In the genomic region with DNA sequence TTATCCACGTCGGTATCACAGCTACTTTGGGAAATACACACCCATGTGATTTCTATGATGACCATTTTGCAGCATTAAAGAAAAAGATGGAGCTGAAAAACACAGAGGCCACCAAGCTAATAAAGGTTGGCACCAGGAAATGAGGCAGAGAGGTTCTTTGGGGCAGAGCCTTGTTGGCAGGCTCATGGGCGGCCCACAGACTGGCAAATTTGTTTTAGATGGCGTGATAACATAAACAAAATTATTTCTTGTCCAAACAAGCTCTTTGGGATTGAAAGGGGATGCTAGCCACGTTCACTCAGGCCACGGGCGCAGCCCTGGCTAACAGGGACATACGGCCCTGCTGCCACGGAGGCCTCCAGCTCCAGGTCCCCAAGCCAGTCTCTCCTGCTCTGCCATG, we compare ENCODE assay signal across 23 cellular contexts.
DNase-seq lines count a peak whose midpoint lies in the region; ATAC-seq and TF ChIP-seq lines count a peak whose summit lies in the region.
"Had no signal": no experiment of that assay in that cellular context is flagged by ENCODE, and none has a peak within 500 bp of the region (broad histone marks: within the 10 kb centered on the region; RNA-seq: fewer than 3 reads in every experiment).

No MANE protein-coding gene starts in this region.

- in situ Hi-C loops in IMR-90 (cut with MboI; ENCODE audit: low sequenced_read_pairs): no loop called here

- 0 out of 2 replicates have a peak overlapping the region, but pooled peaks have one; percentile 27 for H4K91ac ChIP-seq in IMR-90 (ENCODE audit: insufficient read depth, low read depth, low read length)

- H4K20me1 ChIP-seq in IMR-90 (ENCODE audit: insufficient read depth, low read length) (peaks cover 6% of the 10 kb centered on the region; the same call in 1 of the 2 replicates), PC-9 (ENCODE audit: insufficient read depth) (no peaks in the 10 kb centered on the region)

- TF ChIP-seq EP300 in tibial nerve (IDR thresholded peaks at IDR 0.05): no peak

- H4K8ac ChIP-seq in IMR-90 (ENCODE audit: low read depth in 2 of 2, low read length in 2 of 2): peak overlapping the region; percentile 17 to 52; a peak in 1 of 4 replicates

- intact Hi-C loops in IMR-90 (cut with micrococcal nuclease): loop anchor here (5.0 kb wide), 1 partner anchor 134 kb away; a partner anchor contains a TSS
- intact Hi-C loops in PC-9 (cut with micrococcal nuclease; ENCODE audit: unreplicated experiment): no loop called here
- intact Hi-C loops in colonic mucosa (cut with DNase I): no loop called here

- peak overlapping the region; percentile 65; the same call in 1 of the 2 replicates for H2AK5ac ChIP-seq in IMR-90 (ENCODE audit: low read depth, low read length)

- H3K36me3 ChIP-seq in IMR-90 (ENCODE audit: control insufficient read depth, insufficient read depth, low read length) (no peaks in the 10 kb centered on the region), PC-9 (ENCODE audit: low read depth) (no peaks in the 10 kb centered on the region), tibial nerve (no peaks in the 10 kb centered on the region), colonic mucosa (no peaks in the 10 kb centered on the region)
- H3K36me3 ChIP-seq: BLaER1 treated with 17β-estradiol and CSF1 and Interleukin-3, amounts not matched to agents 10 nM and 100 nM; Peyer's patch had no signal

- H2AFZ ChIP-seq in IMR-90 (replicated peaks; ENCODE audit: low read length, poor library complexity): no peak overlapping the region
- no peak overlapping the region for H2AFZ ChIP-seq in PC-9

- peak overlapping the region; percentile 68 for H3K14ac ChIP-seq in IMR-90 (replicated peaks; ENCODE audit: low read depth, low read length)

- H3K4me3 ChIP-seq in IMR-90 (ENCODE audit: insufficient read depth, low read depth, low read length): no peak overlapping the region
- no peak overlapping the region for H3K4me3 ChIP-seq in PC-9
- no peak overlapping the region for H3K4me3 ChIP-seq in tibial nerve
- no peak overlapping the region for H3K4me3 ChIP-seq in colonic mucosa
- H3K4me3 ChIP-seq: A549; BLaER1 treated with 17β-estradiol and CSF1 and Interleukin-3, amounts not matched to agents 10 nM and 100 nM; Peyer's patch had no signal

- H3K9me3 ChIP-seq in IMR-90 (ENCODE audit: control insufficient read depth, insufficient read depth, low read length) (no peaks in the 10 kb centered on the region), PC-9 (ENCODE audit: insufficient read depth, low read depth) (no peaks in the 10 kb centered on the region), tibial nerve (no peaks in the 10 kb centered on the region), colonic mucosa (no peaks in the 10 kb centered on the region)
- H3K9me3 ChIP-seq: A549; BLaER1 treated with 17β-estradiol and CSF1 and Interleukin-3, amounts not matched to agents 10 nM and 100 nM; Peyer's patch had no signal

- no peak overlapping the region for H2AK9ac ChIP-seq in IMR-90 (replicated peaks; ENCODE audit: low read depth, low read length, poor library complexity)

- H3K79me1 ChIP-seq in IMR-90 (ENCODE audit: low read depth in 1 of 2, low read length in 2 of 2): no peaks in the 10 kb centered on the region

- H3K56ac ChIP-seq in IMR-90 (ENCODE audit: extremely low read depth, insufficient read depth, low read length): no peak overlapping the region

- 93% methylated on average over 5 of the region's 9 CpGs; no CpG with 5 or more reads in 1 of the 2 experiments for WGBS in IMR-90 (ENCODE audit: extremely low coverage in 2 of 2, insufficient read length in 1 of 2), 2 experiments
- WGBS in tibial nerve, 2 donors: 89 to 90% methylated on average over 9 of the region's 9 CpGs

- H3K27me3 Mint-ChIP-seq in osteocyte (ENCODE audit: unreplicated experiment): no peaks in the 10 kb centered on the region

- CTCF ChIA-PET in IMR-90 (lab: Yijun Ruan, JAX): no interaction called here
- CTCF ChIA-PET in PC-9 (lab: Charles Lee): interaction anchor here (0.7 kb wide), 1 partner anchor 29 kb away, joined by 3 read pairs; no protein-coding TSS in a partner anchor

- H3K4ac ChIP-seq in IMR-90 (ENCODE audit: low read depth, low read length): peak overlapping the region; percentile 59

- H2BK5ac ChIP-seq in IMR-90 (ENCODE audit: low read depth, low read length, poor library complexity, severe bottlenecking): no peak overlapping the region

- H3K27ac Mint-ChIP-seq in osteocyte (ENCODE audit: unreplicated experiment): peak overlapping the region; percentile 90

- no peak overlapping the region for H2BK15ac ChIP-seq in IMR-90 (ENCODE audit: low read depth, low read length)

- no peaks in the 10 kb centered on the region for H3K36me3 Mint-ChIP-seq in osteocyte (ENCODE audit: unreplicated experiment)
- H3K36me3 Mint-ChIP-seq: CD4-positive, alpha-beta memory T cell had no signal

- H3K27ac ChIP-seq in IMR-90 (ENCODE audit: insufficient read depth, low read length) (no peak overlapping the region), PC-9 (peak overlapping the region; percentile 50), tibial nerve (peak overlapping the region in 3 of 4 donors; percentile 30 to 75 (median 73)), colonic mucosa (no peak overlapping the region)
- H3K27ac ChIP-seq: A549; BLaER1 treated with 17β-estradiol and CSF1 and Interleukin-3, amounts not matched to agents 10 nM and 100 nM had no signal

- TF ChIP-seq CTCF in IMR-90 (conservative IDR thresholded peaks at IDR 0.05; ENCODE audit: low read depth, low read length) (no peak), PC-9 (conservative IDR thresholded peaks at IDR 0.05) (no peak), osteocyte (IDR thresholded peaks at IDR 0.05) (no peak), tibial nerve (IDR thresholded peaks at IDR 0.05) (no peak), colonic mucosa (IDR thresholded peaks at IDR 0.05) (no peak)

- no peak overlapping the region; the same call in 1 of the 2 replicates for H4K5ac ChIP-seq in IMR-90 (ENCODE audit: low read depth, low read length)

- TF ChIP-seq POLR2A in IMR-90 (IDR thresholded peaks at IDR 0.05; ENCODE audit: low read depth, low read length): no peak
- no peak for TF ChIP-seq POLR2A in tibial nerve (IDR thresholded peaks at IDR 0.05)

- peak overlapping the region; percentile 80 for H2BK20ac ChIP-seq in IMR-90 (ENCODE audit: low read depth, low read length)

- H3K23ac ChIP-seq in IMR-90 (ENCODE audit: low read depth, low read length): 0 out of 2 replicates have a peak overlapping the region, but pooled peaks have one; percentile 42

- H2BK120ac ChIP-seq in IMR-90 (ENCODE audit: low read depth, low read length): peak overlapping the region; percentile 76; the same call in 1 of the 2 replicates

- TF ChIP-seq RAD21 in IMR-90 (IDR thresholded peaks at IDR 0.05; ENCODE audit: low read length): no peak

- BruUV-seq in IMR-90 (replicated peaks; lab: Mats Ljungman, UMichigan) (no TSS peak), PC-9 (replicated peaks; lab: Mats Ljungman, UMichigan) (no TSS peak)

- H3K9me1 ChIP-seq in IMR-90 (ENCODE audit: insufficient read depth, low read length): peaks cover 33% of the 10 kb centered on the region

- peaks cover 23% of the 10 kb centered on the region for H3K4me1 ChIP-seq in IMR-90 (ENCODE audit: control insufficient read depth, insufficient read depth, low read length)
- peaks cover 83% of the 10 kb centered on the region for H3K4me1 ChIP-seq in PC-9 (replicated peaks; ENCODE audit: insufficient read depth)
- peaks cover 0 to 31% (median 5%) of the 10 kb centered on the region in 4 donors for H3K4me1 ChIP-seq in tibial nerve
- H3K4me1 ChIP-seq in colonic mucosa: no peaks in the 10 kb centered on the region

- dilution Hi-C loops in IMR-90 (cut with HindIII; ENCODE audit: low sequenced_read_pairs, unreplicated experiment): no loop called here

- no peak for ATAC-seq in IMR-90 (ENCODE audit: low read depth)
- no peak for ATAC-seq in HG02884 (IDR thresholded peaks at IDR 0.05; ENCODE audit: unreplicated experiment)
- ATAC-seq: A549 had no signal

- no peaks in the 10 kb centered on the region for H3K9me2 ChIP-seq in PC-9 (ENCODE audit: insufficient read depth)

- peaks cover 27% of the 10 kb centered on the region for H3F3A ChIP-seq in PC-9 (ENCODE audit: insufficient read depth, low read depth)

- no peaks in the 10 kb centered on the region for H3K79me2 ChIP-seq in PC-9 (ENCODE audit: low read depth)

- H3K9ac ChIP-seq in IMR-90 (ENCODE audit: low read depth, low read length): no peak overlapping the region
- no peak overlapping the region for H3K9ac ChIP-seq in colonic mucosa (ENCODE audit: low read depth in 2 of 2, low read length in 2 of 2)
- H3K9ac ChIP-seq: BLaER1 treated with 17β-estradiol and CSF1 and Interleukin-3, amounts not matched to agents 10 nM and 100 nM had no signal

- no peak overlapping the region for H3K4me3 Mint-ChIP-seq in osteocyte (ENCODE audit: unreplicated experiment)
- H3K4me3 Mint-ChIP-seq: CD4-positive, alpha-beta memory T cell had no signal

- DNase-seq in IMR-90 (no peak), PC-9 (no peak), osteocyte (ENCODE audit: extremely low spot score, unreplicated experiment) (no peak), tibial nerve (ENCODE audit: low spot score in 2 of 2) (no peak), colonic mucosa (no peak)
- no peak for DNase-seq in stimulated activated CD8-positive, alpha-beta memory T cell treated with anti-CD3 and anti-CD28 coated beads, Interleukin-4, amount 100 ng/mL, for 48 hours
- DNase-seq: AML-193; CD4-positive, alpha-beta memory T cell; COR-L47; DMS53; H7; KBM-7; MM.1S; NCI-H1417; NCI-H1694; NCI-H2029 treated with DMSO at 0.1 percent for 48 hours; NCI-H2227 treated with DMSO at 0.1 percent for 48 hours; NCI-H526 treated with DMSO at 0.1 percent for 48 hours; Peyer's patch; SIG-M5 had no signal

- H3K9me3 Mint-ChIP-seq in osteocyte (ENCODE audit: unreplicated experiment): no peaks in the 10 kb centered on the region
- H3K9me3 Mint-ChIP-seq: CD4-positive, alpha-beta memory T cell had no signal

- H3K18ac ChIP-seq in IMR-90 (ENCODE audit: low read depth, low read length): peak overlapping the region; percentile 21; the same call in 1 of the 2 replicates

- H3K4me2 ChIP-seq in IMR-90 (ENCODE audit: low read depth, low read length) (no peak overlapping the region), PC-9 (no peak overlapping the region)
- H3K4me2 ChIP-seq: A549 had no signal

- H3K27me3 ChIP-seq in IMR-90 (ENCODE audit: control insufficient read depth, insufficient read depth, low read length) (no peaks in the 10 kb centered on the region; the same call in 1 of the 2 replicates), PC-9 (ENCODE audit: insufficient read depth, low read depth) (no peaks in the 10 kb centered on the region), tibial nerve (no peaks in the 10 kb centered on the region), colonic mucosa (no peaks in the 10 kb centered on the region)
- H3K27me3 ChIP-seq: BLaER1 treated with 17β-estradiol and CSF1 and Interleukin-3, amounts not matched to agents 10 nM and 100 nM; Peyer's patch had no signal

- peaks cover 79% of the 10 kb centered on the region for H3K4me1 Mint-ChIP-seq in osteocyte (ENCODE audit: unreplicated experiment)
- H3K4me1 Mint-ChIP-seq: CD4-positive, alpha-beta memory T cell had no signal

- POLR2A ChIA-PET in IMR-90 (lab: Charles Lee; ENCODE audit: unreplicated experiment) (no interaction called here), PC-9 (lab: Charles Lee; ENCODE audit: unreplicated experiment) (interaction anchor here (0.6 kb wide), 1 partner anchor 366 kb away, joined by 4 read pairs; no protein-coding TSS in a partner anchor)

Comparison
In these comparisons a context has a peak if more than half of its experiments do, and no peak if none do; other contexts are left out.
1. H3K27ac ChIP-seq: peak in PC-9 (single experiment) and tibial nerve (3 of 4); none in IMR-90 (single experiment) and colonic mucosa (single experiment).